ENCODE assay signal across 8 cellular contexts in genomic region chr2:231198291-231199173, GRCh38. TPM values are rescaled to one million over a fixed set of nuclear protein-coding genes. Genes with fewer than 3 reads are reported as not detected.
DNase-seq lines count a peak whose midpoint lies in the region.

TSS of gene ARMC9 (plus strand) at chr2:231198631. CDS start at chr2:231206239, 7,608 bp downstream.

- H3K36me3 ChIP-seq in GM23248 (ENCODE audit: low read depth): no peaks in the 10 kb centered on the region
- H3K36me3 ChIP-seq in KOPT-K1 (ENCODE audit: insufficient read depth, low read length): no peaks in the 10 kb centered on the region
- peaks cover 7% of the 10 kb centered on the region; the same call in 1 of the 2 replicates for H3K36me3 ChIP-seq in SJCRH30
- H3K36me3 ChIP-seq in neuron (ENCODE audit: insufficient read depth, low read length): peaks cover 8% of the 10 kb centered on the region
- no peaks in the 10 kb centered on the region for H3K36me3 ChIP-seq in stomach smooth muscle (ENCODE audit: control insufficient read depth in 2 of 2, insufficient read depth in 2 of 2, low read length in 2 of 2)

- peak within 1 kb of the TSS; percentile 96 for H2AFZ ChIP-seq in GM23248
- H2AFZ ChIP-seq in neuron (ENCODE audit: low read depth, low read length): peak within 1 kb of the TSS; percentile 60

- H4K20me1 ChIP-seq in GM23248 (ENCODE audit: insufficient read depth): no peaks in the 10 kb centered on the region

- peaks cover 6% of the 10 kb centered on the region for H3F3A ChIP-seq in GM23248 (ENCODE audit: insufficient read depth)

- no peaks in the 10 kb centered on the region for H3K9me3 ChIP-seq in GM23248 (ENCODE audit: low read depth)
- no peaks in the 10 kb centered on the region for H3K9me3 ChIP-seq in KOPT-K1 (ENCODE audit: insufficient read depth, low read length, poor library complexity, severe bottlenecking)
- no peaks in the 10 kb centered on the region for H3K9me3 ChIP-seq in SJCRH30 (replicated peaks)
- H3K9me3 ChIP-seq in neuron (ENCODE audit: low read length): peaks cover 3% of the 10 kb centered on the region
- no peaks in the 10 kb centered on the region for H3K9me3 ChIP-seq in stomach smooth muscle (ENCODE audit: control insufficient read depth in 2 of 2, low read length in 2 of 2)

- H3K4me1 ChIP-seq in GM23248 (ENCODE audit: insufficient read depth) (peaks cover 25% of the 10 kb centered on the region), SJCRH30 (peaks cover 4% of the 10 kb centered on the region; the same call in 1 of the 2 replicates), neuron (ENCODE audit: insufficient read depth, low read length) (peaks cover 5% of the 10 kb centered on the region), stomach smooth muscle (ENCODE audit: control insufficient read depth, insufficient read depth, low read length) (peaks cover 23% of the 10 kb centered on the region)

- WGBS in GM23248 (ENCODE audit: low coverage in 1 of 2, low lambda C conversion rate in 2 of 2, missing lambda C conversion rate in 2 of 2), 2 experiments: 1 to 2% methylated on average over 70 to 80 of the region's 83 CpGs

- H3K27ac ChIP-seq in GM23248 (peak within 1 kb of the TSS; percentile 75), KOPT-K1 (ENCODE audit: low read depth, low read length, poor library complexity, severe bottlenecking) (peak within 1 kb of the TSS; percentile 65), SJCRH30 (peak within 1 kb of the TSS; percentile 4; the same call in 1 of the 2 replicates), stomach smooth muscle (ENCODE audit: low read length) (peak within 1 kb of the TSS; percentile 6)

- in situ Hi-C loops in GM23248 (cut with MboI): loop anchor here (10.0 kb wide), 1 partner anchor 94 kb away; no protein-coding TSS in a partner anchor

- H3K27me3 ChIP-seq in GM23248 (replicated peaks; ENCODE audit: insufficient read depth): no peaks in the 10 kb centered on the region
- H3K27me3 ChIP-seq in SJCRH30: no peaks in the 10 kb centered on the region
- H3K27me3 ChIP-seq in neuron (ENCODE audit: insufficient read depth, low read length): no peaks in the 10 kb centered on the region
- no peaks in the 10 kb centered on the region for H3K27me3 ChIP-seq in stomach smooth muscle (ENCODE audit: control insufficient read depth in 1 of 2, insufficient read depth in 2 of 2, low read length in 2 of 2)

- DNase-seq in ELR (ENCODE audit: low read depth) (peak; percentile 76), GM23248 (peak; percentile 88), SJCRH30 (peak; percentile 73 to 85), foreskin melanocyte (peak; percentile 72)
- DNase-seq in activated gamma-delta T cell treated with anti-CD3 and anti-CD28 coated beads, Interleukin-2, amount 50 U/mL, for 16 hours (ENCODE audit: low read depth): peak; percentile 64

- H3K79me2 ChIP-seq in GM23248 (ENCODE audit: insufficient read depth): peaks cover 40% of the 10 kb centered on the region

- H3K9me2 ChIP-seq in GM23248 (ENCODE audit: insufficient read depth): no peaks in the 10 kb centered on the region

- peak within 1 kb of the TSS; percentile 81 for H3K9ac ChIP-seq in GM23248
- H3K9ac ChIP-seq in stomach smooth muscle (ENCODE audit: low read length in 2 of 2): peak within 1 kb of the TSS; percentile 80

- H3K4me2 ChIP-seq in GM23248 (ENCODE audit: unreplicated experiment): peak within 1 kb of the TSS; percentile 95

- H3K4me3 ChIP-seq in GM23248 (peak within 1 kb of the TSS; percentile 90), SJCRH30 (peak within 1 kb of the TSS; percentile 82), neuron (ENCODE audit: low read length) (peak within 1 kb of the TSS; percentile 80), stomach smooth muscle (ENCODE audit: low read length in 2 of 2) (peak within 1 kb of the TSS; percentile 99)

RNA-seq across cellular contexts. Expression of gene ARMC9, which starts in this region (rescaled TPM):
- 15.1 and 17.7 TPM in 2 replicates for total RNA-seq in GM23248 (2014; rRNA removed; shearing (Covaris generic))
- polyA plus RNA-seq in GM23248 (2016; fragmentation: Nextera tagmentation; extraction: Ambion mirVana): 17.3 and 17.7 TPM in 2 replicates
- 16.3 and 19.9 TPM in 2 replicates for total RNA-seq in SJCRH30 (2014; rRNA removed; shearing (Covaris generic))

Comparison
In these comparisons a context has a peak if more than half of its experiments do, and no peak if none do; other contexts are left out.
1. Peak in every context shown above with its lines: DNase-seq, H3K4me3 ChIP-seq and H3K27ac ChIP-seq.
2. H3K27ac ChIP-seq: peak in every context shown above with its lines; median percentile 75 in GM23248; 65 in KOPT-K1; 6 in stomach smooth muscle; 4 in SJCRH30.